Comparison of ENCODE assay signal across 8 cellular contexts in the genomic region with DNA sequence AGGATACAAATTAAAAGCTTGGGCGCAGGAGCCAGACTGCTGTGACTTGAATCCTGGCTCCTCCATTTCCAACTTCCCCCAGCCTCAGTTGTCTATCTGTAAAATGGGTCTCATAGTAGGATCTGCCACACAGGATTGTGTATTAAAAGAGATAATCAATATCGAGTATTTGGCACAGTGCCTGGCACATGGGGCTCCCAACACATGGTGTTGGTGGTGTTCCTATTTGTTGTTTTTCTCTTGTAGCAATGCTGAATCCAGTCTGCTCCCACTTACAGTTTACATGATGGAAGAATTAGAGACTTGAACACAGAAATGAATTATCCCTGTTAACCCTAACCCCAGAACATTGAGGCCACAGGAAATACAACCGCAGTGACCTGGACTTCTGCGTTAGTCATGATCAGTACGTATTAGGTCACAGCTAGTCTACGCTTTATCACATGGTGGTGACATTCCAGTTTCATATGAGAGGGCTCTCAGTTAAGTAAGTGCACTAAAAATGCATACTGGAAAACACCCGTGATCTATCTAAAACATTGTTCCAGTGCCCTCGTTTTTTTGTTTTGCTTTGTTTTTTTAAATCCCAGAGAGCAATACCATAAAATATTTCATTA.
DNase-seq lines count a peak whose midpoint lies in the region; ATAC-seq and TF ChIP-seq lines count a peak whose summit lies in the region.

No MANE protein-coding gene starts in this region.

- peak overlapping the region; percentile 86 for H3K4ac ChIP-seq in IMR-90 (ENCODE audit: low read depth, low read length)

- H3K4me2 ChIP-seq in IMR-90 (ENCODE audit: low read depth, low read length), result peak overlapping the region; percentile 72

- H3K9ac ChIP-seq in IMR-90 (ENCODE audit: low read depth, low read length), result peak overlapping the region; percentile 21; the same call in 1 of the 2 replicates

- in situ Hi-C loops in IMR-90 (cut with MboI; ENCODE audit: low sequenced_read_pairs) (no loop called here), brain microvascular endothelial cell (cut with HindIII; ENCODE audit: low pct_ligation_motif_present, low sequenced_read_pairs) (no loop called here)

- H2BK15ac ChIP-seq in IMR-90 (ENCODE audit: low read depth, low read length), result no peak overlapping the region

- no peak for TF ChIP-seq CTCF in AG04449 (IDR thresholded peaks at IDR 0.05; ENCODE audit: insufficient read depth, low read length, missing control alignments)
- no peak for TF ChIP-seq CTCF in IMR-90 (conservative IDR thresholded peaks at IDR 0.05; ENCODE audit: low read depth, low read length)
- no peak for TF ChIP-seq CTCF in brain microvascular endothelial cell (IDR thresholded peaks at IDR 0.05; ENCODE audit: low read depth, low read length, missing control alignments)
- no peak for TF ChIP-seq CTCF in lower lobe of right lung (IDR thresholded peaks at IDR 0.05)
- no peak for TF ChIP-seq CTCF in omental fat pad (IDR thresholded peaks at IDR 0.05)

- peak overlapping the region; percentile 96 for H2BK5ac ChIP-seq in IMR-90 (ENCODE audit: low read depth, low read length, poor library complexity, severe bottlenecking)

- H3K27ac ChIP-seq in IMR-90 (ENCODE audit: insufficient read depth, low read length) (peak overlapping the region; percentile 78), brain microvascular endothelial cell (peak overlapping the region; percentile 94), lower lobe of right lung (peak overlapping the region; percentile 73), substantia nigra (ENCODE audit: low read depth, low read length, poor library complexity, severe bottlenecking) (no peak overlapping the region)

- WGBS in IMR-90 (ENCODE audit: extremely low coverage in 2 of 2, insufficient read length in 1 of 2), 2 experiments, result 10% methylated on average over 2 of the region's 8 CpGs; no CpG with 5 or more reads in 1 of the 2 experiments

- peaks cover 0 to 16% of the 10 kb centered on the region in 2 experiments; a peak in 2 of 4 replicates for H3K79me1 ChIP-seq in IMR-90 (ENCODE audit: low read depth in 1 of 2, low read length in 2 of 2)

- peak overlapping the region; percentile 76 for H3K18ac ChIP-seq in IMR-90 (ENCODE audit: low read depth, low read length)

- H4K20me1 ChIP-seq in IMR-90 (ENCODE audit: insufficient read depth, low read length), result peaks cover 93% of the 10 kb centered on the region

- peak overlapping the region; percentile 35; the same call in 1 of the 2 replicates for H4K91ac ChIP-seq in IMR-90 (ENCODE audit: insufficient read depth, low read depth, low read length)

- H3K27me3 ChIP-seq in IMR-90 (ENCODE audit: control insufficient read depth, insufficient read depth, low read length) (no peaks in the 10 kb centered on the region), brain microvascular endothelial cell (replicated peaks) (no peaks in the 10 kb centered on the region), lower lobe of right lung (ENCODE audit: low read depth) (no peaks in the 10 kb centered on the region)

- H2BK120ac ChIP-seq in IMR-90 (ENCODE audit: low read depth, low read length), result peak overlapping the region; percentile 22; the same call in 1 of the 2 replicates

- intact Hi-C loops in IMR-90 (cut with micrococcal nuclease), result loop anchor here (2.0 kb wide), 1 partner anchor 103 kb away; no protein-coding TSS in a partner anchor
- intact Hi-C loops in lower lobe of right lung (cut with DNase I), result no loop called here

- peak overlapping the region; percentile 48; the same call in 1 of the 2 replicates for H2AK5ac ChIP-seq in IMR-90 (ENCODE audit: low read depth, low read length)

- no peak for TF ChIP-seq POLR2A in IMR-90 (IDR thresholded peaks at IDR 0.05; ENCODE audit: low read depth, low read length)

- DNase-seq in AG04449 (ENCODE audit: low read depth, low spot score) (peak; percentile 94), IMR-90 (peak; percentile 98), brain microvascular endothelial cell (peak; percentile 94), lower lobe of right lung (no peak), substantia nigra (lab: John Stamatoyannopoulos, UW) (no peak), HEK293T (ENCODE audit: extremely low spot score) (no peak), omental fat pad (ENCODE audit: low spot score) (no peak)

- CTCF ChIA-PET in AG04449 (lab: Yijun Ruan, JAX), result interaction anchor here (0.8 to 4.5 kb wide), 10 partner anchors 7 to 165 kb away, joined by 4 to 32 read pairs (median 10); no protein-coding TSS in a partner anchor
- CTCF ChIA-PET in IMR-90 (lab: Yijun Ruan, JAX), result interaction anchor here (0.6 kb wide), 1 partner anchor 109 kb away, joined by 3 read pairs; no protein-coding TSS in a partner anchor
- CTCF ChIA-PET in HEK293T (lab: Yijun Ruan, JAX), result interaction anchor here (0.6 to 1.9 kb wide), 6 partner anchors 8 to 136 kb away, joined by 3 to 10 read pairs (median 4); no protein-coding TSS in a partner anchor

- peak; percentile 24 for ATAC-seq in IMR-90 (ENCODE audit: low read depth)
- ATAC-seq in lower lobe of right lung, result peak; percentile 70 to 72
- ATAC-seq in GM18870 (IDR thresholded peaks at IDR 0.05; ENCODE audit: unreplicated experiment), result no peak
- ATAC-seq in omental fat pad (ENCODE audit: low FRiP score), result no peak

- H3K4me3 ChIP-seq in AG04449 (ENCODE audit: low read depth, low read length) (no peak overlapping the region), IMR-90 (ENCODE audit: insufficient read depth, low read depth, low read length) (no peak overlapping the region), brain microvascular endothelial cell (ENCODE audit: low read depth, low read length) (no peak overlapping the region), lower lobe of right lung (no peak overlapping the region)

- peak overlapping the region; percentile 65 for H4K5ac ChIP-seq in IMR-90 (ENCODE audit: low read depth, low read length)

- peak overlapping the region; percentile 63; the same call in 1 of the 2 replicates for H3K56ac ChIP-seq in IMR-90 (ENCODE audit: extremely low read depth, insufficient read depth, low read length)

- H3K9me3 ChIP-seq in IMR-90 (ENCODE audit: control insufficient read depth, insufficient read depth, low read length) (no peaks in the 10 kb centered on the region), lower lobe of right lung (no peaks in the 10 kb centered on the region)

- no peak for TF ChIP-seq RAD21 in IMR-90 (IDR thresholded peaks at IDR 0.05; ENCODE audit: low read length)

- peak overlapping the region in 1 of 2 experiments; percentile 59; a peak in 2 of 4 replicates for H4K8ac ChIP-seq in IMR-90 (ENCODE audit: low read depth in 2 of 2, low read length in 2 of 2)

- peak overlapping the region; percentile 13; the same call in 1 of the 2 replicates for H3K14ac ChIP-seq in IMR-90 (replicated peaks; ENCODE audit: low read depth, low read length)

- H3K9me1 ChIP-seq in IMR-90 (ENCODE audit: insufficient read depth, low read length), result peaks cover 22% of the 10 kb centered on the region

- no peak overlapping the region for H2AFZ ChIP-seq in IMR-90 (replicated peaks; ENCODE audit: low read length, poor library complexity)

- POLR2A ChIA-PET in AG04449 (lab: Yijun Ruan, JAX) (interaction anchor here (0.9 to 3.8 kb wide), 8 partner anchors 9 to 104 kb away, joined by 3 to 37 read pairs (median 7); no protein-coding TSS in a partner anchor), IMR-90 (lab: Charles Lee; ENCODE audit: unreplicated experiment) (interaction anchor here (1.0 to 2.6 kb wide), 3 partner anchors 9 to 57 kb away, joined by 3 to 10 read pairs (median 5); no protein-coding TSS in a partner anchor), HEK293T (lab: Yijun Ruan, JAX) (interaction anchor here (1.0 to 1.3 kb wide), 2 partner anchors 9 to 38 kb away, joined by 3 to 7 read pairs; no protein-coding TSS in a partner anchor)

- peaks cover 50% of the 10 kb centered on the region for H3K36me3 ChIP-seq in IMR-90 (ENCODE audit: control insufficient read depth, insufficient read depth, low read length)
- H3K36me3 ChIP-seq in brain microvascular endothelial cell (replicated peaks), result peaks cover 57% of the 10 kb centered on the region
- H3K36me3 ChIP-seq in lower lobe of right lung, result peaks cover 39% of the 10 kb centered on the region

- H2AK9ac ChIP-seq in IMR-90 (replicated peaks; ENCODE audit: low read depth, low read length, poor library complexity), result no peak overlapping the region

- dilution Hi-C loops in IMR-90 (cut with HindIII; ENCODE audit: low sequenced_read_pairs, unreplicated experiment), result no loop called here

- H3K4me1 ChIP-seq in IMR-90 (ENCODE audit: control insufficient read depth, insufficient read depth, low read length) (peaks cover 40% of the 10 kb centered on the region), lower lobe of right lung (peaks cover 73% of the 10 kb centered on the region)

- no peak overlapping the region for H2BK20ac ChIP-seq in IMR-90 (ENCODE audit: low read depth, low read length)

- H3K23ac ChIP-seq in IMR-90 (ENCODE audit: low read depth, low read length), result peak overlapping the region; percentile 75; the same call in 1 of the 2 replicates

- no TSS peak for BruUV-seq in IMR-90 (replicated peaks; lab: Mats Ljungman, UMichigan)

TF ChIP-seq in IMR-90, 13 proteins besides CTCF, POLR2A, EP300 and RAD21 (continues in another document):
- TF ChIP-seq MAFK (IDR thresholded peaks at IDR 0.05; ENCODE audit: low read depth, low read length) (no peak), NFE2L2 (IDR thresholded peaks at IDR 0.05; ENCODE audit: low read depth, low read length) (0 out of 2 replicates have a peak, but pooled peaks have one; percentile 22), FOS (IDR thresholded peaks at IDR 0.05; ENCODE audit: low read depth, low read length) (peak; percentile 71; the same call in 1 of the 2 replicates), RCOR1 (IDR thresholded peaks at IDR 0.05; ENCODE audit: insufficient replicate concordance, low read length) (no peak)

TF ChIP-seq in HEK293T, 16 proteins besides CTCF, POLR2A, EP300 and RAD21:
- TF ChIP-seq SP1 (IDR thresholded peaks at IDR 0.05) (no peak), BHLHE40 (IDR thresholded peaks at IDR 0.05; ENCODE audit: borderline replicate concordance) (no peak), HDGF (IDR thresholded peaks at IDR 0.05; ENCODE audit: borderline replicate concordance) (no peak), LEF1 (IDR thresholded peaks at IDR 0.05; ENCODE audit: borderline replicate concordance) (no peak)

Comparison
In these comparisons a context has a peak if more than half of its experiments do, and no peak if none do; other contexts are left out.
1. DNase-seq: peak in AG04449 (single experiment), IMR-90 (single experiment) and brain microvascular endothelial cell (single experiment); none in lower lobe of right lung (single experiment), substantia nigra (0 of 49), HEK293T (single experiment) and omental fat pad (single experiment).
2. ATAC-seq: peak in IMR-90 (single experiment) and lower lobe of right lung (2 of 2); none in GM18870 (single experiment) and omental fat pad (single experiment).